ENCODE assay signal across 8 cellular contexts in the genomic region with DNA sequence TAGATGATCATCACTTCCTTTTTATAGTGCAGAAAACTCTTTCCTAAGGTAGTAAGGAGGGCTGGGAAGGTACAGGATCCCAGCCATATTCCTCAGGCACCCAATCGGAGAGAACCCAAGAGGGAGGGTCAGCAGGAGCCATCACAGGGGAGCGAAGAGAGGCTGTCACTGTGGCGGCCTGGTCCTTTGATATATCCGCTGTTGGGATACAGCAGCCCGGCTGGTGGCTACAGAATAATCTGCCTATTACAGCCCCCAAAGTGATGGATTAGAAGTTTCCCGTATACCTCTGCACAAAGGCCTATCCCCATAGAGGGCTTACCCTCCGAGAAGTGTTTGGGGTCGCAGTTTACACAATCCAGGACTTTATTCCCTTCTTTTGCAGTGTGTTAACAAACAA. TPM values are rescaled to one million over a fixed set of nuclear protein-coding genes. Genes with fewer than 3 reads are reported as not detected.
DNase-seq lines count a peak whose midpoint lies in the region; TF ChIP-seq lines count a peak whose summit lies in the region.

No MANE protein-coding gene starts in this region.

- TF ChIP-seq CTCF in GM12864 (IDR thresholded peaks at IDR 0.05; ENCODE audit: low read depth, low read length, missing control alignments) = no peak

- H3K27me3 ChIP-seq in neuron (ENCODE audit: insufficient read depth, low read length) = no peaks in the 10 kb centered on the region

- H3K4me3 Mint-ChIP-seq in dendritic cell treated with granulocyte-macrophage colony-stimulating factor and Interleukin-4, amounts not matched to agents 40 ng/mL and 50 ng/mL, for 4 days = no peak overlapping the region

- no peaks in the 10 kb centered on the region for H3K9me3 ChIP-seq in neuron (ENCODE audit: low read length)

- peak overlapping the region; percentile 10 for H3K4me3 ChIP-seq in GM12864 (ENCODE audit: low read depth, low read length)
- H3K4me3 ChIP-seq in neuron (ENCODE audit: low read length) = peak overlapping the region; percentile 79

- H3K27me3 Mint-ChIP-seq in dendritic cell treated with granulocyte-macrophage colony-stimulating factor and Interleukin-4, amounts not matched to agents 40 ng/mL and 50 ng/mL, for 4 days = peaks cover 28% of the 10 kb centered on the region

- H3K4me1 Mint-ChIP-seq in dendritic cell treated with granulocyte-macrophage colony-stimulating factor and Interleukin-4, amounts not matched to agents 40 ng/mL and 50 ng/mL, for 4 days (ENCODE audit: low read depth) = peaks cover 51% of the 10 kb centered on the region

- H2AFZ ChIP-seq in neuron (ENCODE audit: low read depth, low read length) = no peak overlapping the region

- DNase-seq in GM12864 (ENCODE audit: low read depth) (no peak), HuH-7 (ENCODE audit: low spot score) (peak; percentile 86), NCI-H510A (lab: John Stamatoyannopoulos, UW) (no peak), HT-29 (ENCODE audit: low spot score) (no peak), NK-92 (lab: John Stamatoyannopoulos, UW; ENCODE audit: unreplicated experiment) (no peak), AML-193 (lab: John Stamatoyannopoulos, UW) (no peak)

- intact Hi-C loops in dendritic cell treated with granulocyte-macrophage colony-stimulating factor and Interleukin-4, amounts not matched to agents 40 ng/mL and 50 ng/mL, for 4 days (cut with micrococcal nuclease) = loop anchor here (5.0 kb wide), 2 partner anchors 57 to 107 kb away; a partner anchor contains a TSS

- peaks cover 5% of the 10 kb centered on the region for H3K36me3 Mint-ChIP-seq in dendritic cell treated with granulocyte-macrophage colony-stimulating factor and Interleukin-4, amounts not matched to agents 40 ng/mL and 50 ng/mL, for 4 days (ENCODE audit: low read depth)

- peak overlapping the region; percentile 64 for H3K27ac Mint-ChIP-seq in dendritic cell treated with granulocyte-macrophage colony-stimulating factor and Interleukin-4, amounts not matched to agents 40 ng/mL and 50 ng/mL, for 4 days

- H3K9me3 Mint-ChIP-seq in dendritic cell treated with granulocyte-macrophage colony-stimulating factor and Interleukin-4, amounts not matched to agents 40 ng/mL and 50 ng/mL, for 4 days = no peaks in the 10 kb centered on the region

- H3K4me1 ChIP-seq in neuron (ENCODE audit: insufficient read depth, low read length) = peaks cover 6% of the 10 kb centered on the region

- no peaks in the 10 kb centered on the region for H3K36me3 ChIP-seq in neuron (ENCODE audit: insufficient read depth, low read length)

RNA-seq across cellular contexts. Expression of a gene that starts 48.5 kb away (rescaled TPM):
- not detected in 2 replicates for total RNA-seq in HT-29 (2014; rRNA removed; shearing (Covaris generic))

RNA-seq across cellular contexts. Expression of a gene that starts 55.7 kb away (rescaled TPM):
- total RNA-seq in HT-29 (2014; rRNA removed; shearing (Covaris generic)) = 22.8 and 29.4 TPM in 2 replicates

RNA-seq across cellular contexts. Expression of a gene that starts 56.5 kb away (rescaled TPM):
- not detected in 2 replicates for total RNA-seq in HT-29 (2014; rRNA removed; shearing (Covaris generic))
